ENCODE assay signal across 21 cellular contexts in the genomic region with DNA sequence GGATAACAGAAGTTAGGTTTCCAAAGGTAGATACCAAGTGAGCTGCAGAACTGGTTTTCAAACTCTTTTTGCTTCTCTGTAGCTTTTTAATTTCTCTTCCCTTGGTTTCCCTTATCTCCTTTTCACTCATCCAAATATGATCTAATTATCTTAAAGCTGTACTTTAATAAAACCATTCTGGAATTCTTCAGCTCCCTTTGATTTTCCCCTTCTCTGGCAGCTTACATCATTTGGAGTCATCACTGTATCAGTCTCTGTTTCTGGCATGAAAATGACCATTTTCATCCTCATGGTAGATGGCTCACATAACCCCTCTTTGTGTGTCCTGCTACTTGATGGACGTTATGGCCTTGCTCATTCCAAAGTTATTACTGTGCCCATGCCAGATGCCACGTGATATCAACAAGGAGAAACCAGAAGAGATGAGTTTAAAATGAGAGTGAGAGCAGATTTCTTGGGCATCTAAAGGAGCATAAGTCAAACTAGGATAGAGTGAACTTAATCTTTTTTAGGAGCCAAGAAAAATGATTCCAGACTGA.
"Had no signal": no experiment of that assay in that cellular context is flagged by ENCODE, and none has a peak within 500 bp of the region (broad histone marks: within the 10 kb centered on the region; RNA-seq: fewer than 3 reads in every experiment).

No MANE protein-coding gene starts in this region.

- FAIRE-seq: colon, keratinocyte, urothelium cell line had no signal

- DNase-seq: activated B cell treated with CpG ODN at 0.5 μM for 24 hours; activated CD4-positive, alpha-beta memory T cell treated with anti-CD3 and anti-CD28 coated beads for 36 hours; activated CD4-positive, alpha-beta T cell treated with anti-CD3 and anti-CD28 coated beads for 4 hours; activated CD8-positive, alpha-beta memory T cell treated with anti-CD3 and anti-CD28 coated beads, Interleukin-2, amount 10 ng/mL, durations not matched to agents 7 days and 5 days; activated naive CD4-positive, alpha-beta T cell; activated naive CD8-positive, alpha-beta T cell treated with anti-CD3 and anti-CD28 coated beads for 36 hours; amygdala; brain microvascular endothelial cell; central memory CD4-positive, alpha-beta T cell; dorsolateral prefrontal cortex; foreskin keratinocyte; glutamatergic neuron; hypothalamus; natural killer cell; retina; stimulated activated CD4-positive, alpha-beta T cell treated with anti-CD3 and anti-CD28 coated beads, Interleukin-2, amount 100 ng/mL, for 24 hours; stimulated activated naive CD4-positive, alpha-beta T cell treated with Interleukin-2 at 50 U/mL for 16 hours; thyroid gland had no signal
